ENCODE assay signal across 18 cellular contexts in the genomic region with DNA sequence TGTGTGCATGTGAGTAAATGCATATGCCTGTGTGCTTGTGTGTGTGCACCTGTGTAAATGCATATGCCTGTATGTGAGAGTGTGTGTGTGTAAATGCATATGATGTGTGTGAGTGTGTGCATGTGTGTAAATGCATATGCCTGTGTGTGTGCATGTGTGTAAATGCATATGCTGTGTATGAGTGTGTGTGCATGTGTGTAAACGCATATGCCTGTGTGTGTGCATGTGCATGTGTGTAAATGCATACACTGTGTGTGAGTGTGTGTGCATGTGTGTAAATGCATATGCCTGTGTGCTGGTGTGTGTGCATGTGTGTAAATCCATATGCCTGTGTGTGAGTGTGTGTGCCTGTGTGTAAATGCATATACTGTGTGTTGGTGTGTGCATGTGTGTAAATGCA. TPM values are rescaled to one million over a fixed set of nuclear protein-coding genes. Genes with fewer than 3 reads are reported as not detected.
DNase-seq lines count a peak whose midpoint lies in the region; FAIRE-seq and TF ChIP-seq lines count a peak whose summit lies in the region.
"Had no signal": no experiment of that assay in that cellular context is flagged by ENCODE, and none has a peak within 500 bp of the region (broad histone marks: within the 10 kb centered on the region; RNA-seq: fewer than 3 reads in every experiment).

No MANE protein-coding gene starts in this region.

- no peak overlapping the region for H3K4me2 ChIP-seq in Karpas-422 (ENCODE audit: low read depth, low read length, poor library complexity, severe bottlenecking)

- H3K4me3 ChIP-seq in bronchial epithelial cell (ENCODE audit: low read depth, low read length) (no peak overlapping the region), Karpas-422 (ENCODE audit: low read length) (no peak overlapping the region)
- H3K4me3 ChIP-seq: BLaER1, GM23248 had no signal

- no peaks in the 10 kb centered on the region for H3K9me3 Mint-ChIP-seq in activated naive CD4-positive, alpha-beta T cell treated with anti-CD3 and anti-CD28 coated beads, Interleukin-2, amount 10 ng/mL, durations not matched to agents 7 days and 5 days
- no peaks in the 10 kb centered on the region for H3K9me3 Mint-ChIP-seq in nephron
- no peaks in the 10 kb centered on the region for H3K9me3 Mint-ChIP-seq in activated CD4-positive, alpha-beta T cell treated with anti-CD3 and anti-CD28 coated beads, Interleukin-2, amount 10 ng/mL, durations not matched to agents 7 days and 5 days

- no peaks in the 10 kb centered on the region for H3K36me3 ChIP-seq in bronchial epithelial cell (ENCODE audit: control insufficient read depth, insufficient read depth, low read length)
- no peaks in the 10 kb centered on the region for H3K36me3 ChIP-seq in Karpas-422 (ENCODE audit: insufficient read depth, low read length)
- H3K36me3 ChIP-seq: BLaER1 had no signal

- no peak for TF ChIP-seq CTCF in bronchial epithelial cell (IDR thresholded peaks at IDR 0.05; ENCODE audit: insufficient read depth, low read length, severe bottlenecking)
- no peak for TF ChIP-seq CTCF in nephron (IDR thresholded peaks at IDR 0.05; ENCODE audit: unreplicated experiment in 3 of 3)

- H3K79me2 ChIP-seq in Karpas-422 (ENCODE audit: low read length), result no peaks in the 10 kb centered on the region

- no peak overlapping the region for H3K9ac ChIP-seq in Karpas-422 (ENCODE audit: low read length)
- H3K9ac ChIP-seq: BLaER1, GM23248 had no signal

- peak; percentile 92 for FAIRE-seq in HTR-8/SVneo (lab: Jason Lieb, UNC)
- FAIRE-seq in bronchial epithelial cell (lab: Jason Lieb, UNC), result peak; percentile 98
- FAIRE-seq: GM19239, H54 had no signal

- DNase-seq in activated naive CD4-positive, alpha-beta T cell treated with anti-CD3 and anti-CD28 coated beads, Interleukin-2, amount 10 ng/mL, durations not matched to agents 7 days and 5 days, result peak; percentile 2
- no peak for DNase-seq in activated naive CD4-positive, alpha-beta T cell (lab: John Stamatoyannopoulos, UW)
- DNase-seq in HTR-8/SVneo (ENCODE audit: insufficient read length, low spot score), result no peak
- no peak for DNase-seq in bronchial epithelial cell (ENCODE audit: low read depth)
- no peak for DNase-seq in activated CD4-positive, alpha-beta T cell treated with anti-CD3 and anti-CD28 coated beads, Interleukin-2, amount 10 ng/mL, durations not matched to agents 7 days and 5 days
- DNase-seq in COR-L47 (lab: John Stamatoyannopoulos, UW), result no peak
- no peak for DNase-seq in Karpas-422
- DNase-seq: 8988T, AML-193, Calu3, DMS79, GM23248 had no signal

- POLR2A ChIA-PET in activated CD4-positive, alpha-beta T cell treated with anti-CD3 and anti-CD28 coated beads, Interleukin-2, amount 10 ng/mL, durations not matched to agents 7 days and 5 days (lab: Charles Lee), result no interaction called here

- no peaks in the 10 kb centered on the region for H3K36me3 Mint-ChIP-seq in activated naive CD4-positive, alpha-beta T cell treated with anti-CD3 and anti-CD28 coated beads, Interleukin-2, amount 10 ng/mL, durations not matched to agents 7 days and 5 days
- no peaks in the 10 kb centered on the region for H3K36me3 Mint-ChIP-seq in nephron (ENCODE audit: low read depth)
- H3K36me3 Mint-ChIP-seq in activated CD4-positive, alpha-beta T cell treated with anti-CD3 and anti-CD28 coated beads, Interleukin-2, amount 10 ng/mL, durations not matched to agents 7 days and 5 days (ENCODE audit: low read depth), result no peaks in the 10 kb centered on the region

- no peak overlapping the region for H3K4me3 Mint-ChIP-seq in activated naive CD4-positive, alpha-beta T cell treated with anti-CD3 and anti-CD28 coated beads, Interleukin-2, amount 10 ng/mL, durations not matched to agents 7 days and 5 days
- peak overlapping the region in 1 of 3 experiments; percentile 46 for H3K4me3 Mint-ChIP-seq in nephron
- no peak overlapping the region for H3K4me3 Mint-ChIP-seq in activated CD4-positive, alpha-beta T cell treated with anti-CD3 and anti-CD28 coated beads, Interleukin-2, amount 10 ng/mL, durations not matched to agents 7 days and 5 days

- peaks cover 44% of the 10 kb centered on the region for H3K4me1 ChIP-seq in Karpas-422 (ENCODE audit: low read length)

- H3K27me3 Mint-ChIP-seq in activated naive CD4-positive, alpha-beta T cell treated with anti-CD3 and anti-CD28 coated beads, Interleukin-2, amount 10 ng/mL, durations not matched to agents 7 days and 5 days, result peaks cover 10% of the 10 kb centered on the region
- H3K27me3 Mint-ChIP-seq in nephron (ENCODE audit: low read depth), result peaks cover 17% of the 10 kb centered on the region
- H3K27me3 Mint-ChIP-seq in activated CD4-positive, alpha-beta T cell treated with anti-CD3 and anti-CD28 coated beads, Interleukin-2, amount 10 ng/mL, durations not matched to agents 7 days and 5 days, result peaks cover 2% of the 10 kb centered on the region

- no peaks in the 10 kb centered on the region for H3K9me3 ChIP-seq in Karpas-422 (ENCODE audit: low read length)
- H3K9me3 ChIP-seq: BLaER1 had no signal

- H3K27ac ChIP-seq in Karpas-422 (ENCODE audit: low read length), result no peak overlapping the region
- H3K27ac ChIP-seq: BLaER1, GM23248 had no signal

- H2AFZ ChIP-seq in Karpas-422 (ENCODE audit: low read length), result no peak overlapping the region
- H2AFZ ChIP-seq: GM23248 had no signal

- no peaks in the 10 kb centered on the region for H3K4me1 Mint-ChIP-seq in activated naive CD4-positive, alpha-beta T cell treated with anti-CD3 and anti-CD28 coated beads, Interleukin-2, amount 10 ng/mL, durations not matched to agents 7 days and 5 days
- peaks cover 52% of the 10 kb centered on the region for H3K4me1 Mint-ChIP-seq in nephron
- H3K4me1 Mint-ChIP-seq in activated CD4-positive, alpha-beta T cell treated with anti-CD3 and anti-CD28 coated beads, Interleukin-2, amount 10 ng/mL, durations not matched to agents 7 days and 5 days, result peaks cover 5% of the 10 kb centered on the region

- CTCF ChIA-PET in activated naive CD4-positive, alpha-beta T cell treated with anti-CD3 and anti-CD28 coated beads, Interleukin-2, amount 10 ng/mL, durations not matched to agents 7 days and 5 days (lab: Charles Lee), result interaction anchor here (1.4 kb wide), 1 partner anchor 95 kb away, joined by 4 read pairs; no protein-coding TSS in a partner anchor
- CTCF ChIA-PET in activated CD4-positive, alpha-beta T cell treated with anti-CD3 and anti-CD28 coated beads, Interleukin-2, amount 10 ng/mL, durations not matched to agents 7 days and 5 days (lab: Charles Lee), result no interaction called here

- H3K27me3 ChIP-seq in bronchial epithelial cell (ENCODE audit: control insufficient read depth, insufficient read depth, low read length), result no peaks in the 10 kb centered on the region
- H3K27me3 ChIP-seq in Karpas-422 (ENCODE audit: low read length), result no peaks in the 10 kb centered on the region
- H3K27me3 ChIP-seq: BLaER1 had no signal

- H4K20me1 ChIP-seq in Karpas-422 (ENCODE audit: insufficient read depth, low read depth, low read length), result peaks cover 10% of the 10 kb centered on the region; the same call in 1 of the 2 replicates
- H4K20me1 ChIP-seq: BLaER1 had no signal

- H3K9me2 ChIP-seq in Karpas-422 (replicated peaks; ENCODE audit: insufficient read depth, low read length), result no peaks in the 10 kb centered on the region

- H3K27ac Mint-ChIP-seq in activated naive CD4-positive, alpha-beta T cell treated with anti-CD3 and anti-CD28 coated beads, Interleukin-2, amount 10 ng/mL, durations not matched to agents 7 days and 5 days, result no peak overlapping the region
- peak overlapping the region; percentile 61 to 90 (median 63) for H3K27ac Mint-ChIP-seq in nephron
- H3K27ac Mint-ChIP-seq in activated CD4-positive, alpha-beta T cell treated with anti-CD3 and anti-CD28 coated beads, Interleukin-2, amount 10 ng/mL, durations not matched to agents 7 days and 5 days, result no peak overlapping the region

RNA-seq across cellular contexts. Expression of gene GGTLC2, which starts 37.8 kb away (rescaled TPM):
- total RNA-seq in bronchial epithelial cell, result not detected in 2 replicates
- not detected for total RNA-seq in activated CD4-positive, alpha-beta T cell treated with anti-CD3 and anti-CD28 coated beads, Interleukin-2, amount 10 ng/mL, durations not matched to agents 7 days and 5 days
- not detected in 2 replicates for total RNA-seq in Karpas-422 (2014; rRNA removed; shearing (Covaris generic); ENCODE audit: low replicate concordance)
- total RNA-seq: Calu3, G401, GM23248, HT-29 had no signal

Comparison
In these comparisons a context has a peak if more than half of its experiments do, and no peak if none do; other contexts are left out.
1. H3K27ac Mint-ChIP-seq: peak in nephron (3 of 3); none in activated naive CD4-positive, alpha-beta T cell treated with anti-CD3 and anti-CD28 coated beads, Interleukin-2, amount 10 ng/mL, durations not matched to agents 7 days and 5 days (single experiment) and activated CD4-positive, alpha-beta T cell treated with anti-CD3 and anti-CD28 coated beads, Interleukin-2, amount 10 ng/mL, durations not matched to agents 7 days and 5 days (single experiment).